Comparison of ENCODE assay signal across 25 cellular contexts in the genomic region with DNA sequence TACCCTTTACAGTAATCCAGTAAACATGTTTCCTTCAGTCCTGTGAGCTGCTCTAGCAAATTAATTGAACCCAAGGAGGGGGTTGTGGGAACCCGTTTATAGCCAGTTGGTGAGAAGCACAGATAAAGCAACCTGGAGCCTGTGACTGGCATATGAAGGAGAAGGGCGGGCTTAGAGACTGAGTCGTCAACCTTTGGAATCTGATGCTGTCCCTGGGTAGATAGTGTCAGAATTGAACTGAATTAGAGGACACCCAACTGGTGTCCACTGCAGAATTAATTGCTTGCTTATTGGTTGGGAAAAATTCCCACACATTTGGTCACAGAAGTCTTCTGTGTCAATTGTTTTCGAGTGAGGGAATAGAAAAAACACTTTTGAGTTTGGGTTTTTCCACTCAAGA.
"Had no signal": no experiment of that assay in that cellular context is flagged by ENCODE, and none has a peak within 500 bp of the region (broad histone marks: within the 10 kb centered on the region; RNA-seq: fewer than 3 reads in every experiment).

No MANE protein-coding gene starts in this region.

- H3K9me3 Mint-ChIP-seq: activated T-helper 2 cell treated with anti-CD3 and anti-CD28 coated beads, Interferon-gamma antibody, Interleukin-2, Interleukin-4, amounts not matched to agents 10 μg/mL and 5 μg/mL and 100 μg/mL, durations not matched to agents 14 hours and 24 hours and 36 hours; central memory CD8-positive, alpha-beta T cell; nephron; stimulated activated naive B cell treated with anti-CD40 and anti-IgM and Interleukin-4, amounts not matched to agents 10 μg/mL and 1 μg/mL and 100 μg/mL, for 72 hours had no signal

- DNase-seq: activated CD4-positive, alpha-beta T cell treated with anti-CD3 and anti-CD28 coated beads for 1 hour; activated naive CD4-positive, alpha-beta T cell treated with anti-CD3 and anti-CD28 coated beads, Interleukin-2, amount 50 U/mL, for 16 hours; colonic mucosa; erythroblast; foreskin melanocyte; hypothalamus; islet precursor cell; left lung; mammary epithelial cell; midbrain; sigmoid colon; spleen; stimulated activated CD4-positive, alpha-beta T cell treated with anti-CD3 and anti-CD28 coated beads, Interleukin-4, amount 100 ng/mL, for 4 hours; stimulated activated naive B cell treated with anti-CD40 and anti-IgM and Interleukin-4, amounts not matched to agents 10 μg/mL and 1 μg/mL and 100 μg/mL, for 72 hours; substantia nigra; SW 1271; T-helper 2 cell; uterus had no signal

- ATAC-seq: left lung; stimulated activated naive B cell treated with anti-CD40 and anti-IgM and Interleukin-4, amounts not matched to agents 10 μg/mL and 1 μg/mL and 100 μg/mL, for 72 hours had no signal

- H3K4me3 ChIP-seq: ascending aorta, colonic mucosa, left lung, sigmoid colon, spleen, tibial nerve, uterus had no signal

- H3K27ac ChIP-seq: ascending aorta, colonic mucosa, left lung, parathyroid adenoma, sigmoid colon, spleen, tibial nerve, uterus, VCaP had no signal

- H3K27ac Mint-ChIP-seq: nephron; stimulated activated naive B cell treated with anti-CD40 and anti-IgM and Interleukin-4, amounts not matched to agents 10 μg/mL and 1 μg/mL and 100 μg/mL, for 72 hours had no signal

- H3K4me1 Mint-ChIP-seq: central memory CD8-positive, alpha-beta T cell; nephron had no signal

- H3K27me3 Mint-ChIP-seq: central memory CD8-positive, alpha-beta T cell; stimulated activated naive B cell treated with anti-CD40 and anti-IgM and Interleukin-4, amounts not matched to agents 10 μg/mL and 1 μg/mL and 100 μg/mL, for 72 hours had no signal

- H3K4me3 Mint-ChIP-seq: central memory CD8-positive, alpha-beta T cell; nephron; stimulated activated naive B cell treated with anti-CD40 and anti-IgM and Interleukin-4, amounts not matched to agents 10 μg/mL and 1 μg/mL and 100 μg/mL, for 72 hours had no signal

- H3K27me3 ChIP-seq: ascending aorta, colonic mucosa, left lung, sigmoid colon, spleen, tibial nerve, uterus had no signal
